In genomic region chr2:111256628-111257027, GRCh38 we compare ENCODE assay signal across 6 cellular contexts.
DNase-seq lines count a peak whose midpoint lies in the region; ATAC-seq, FAIRE-seq and TF ChIP-seq lines count a peak whose summit lies in the region.
"Not testable (repeated sequence)": the region's sequence is repeated elsewhere in the genome, so short reads cannot be mapped to it uniquely, and the experiment has no call there.

No MANE protein-coding gene starts in this region.

- FAIRE-seq in A204.1 (lab: Jason Lieb, UNC) = peak; percentile 80
- not testable (repeated sequence) for FAIRE-seq in GM12878 (lab: Jason Lieb, UNC)
- peak; percentile 41 for FAIRE-seq in endometrium (lab: Jason Lieb, UNC)

- not testable (repeated sequence) for H4K20me1 ChIP-seq in GM12878 (ENCODE audit: control insufficient read depth, insufficient read depth)

- in situ Hi-C loops in GM12878 (cut with MboI) = not testable (repeated sequence)

- not testable (repeated sequence) for H3K36me3 Mint-ChIP-seq in activated T-helper 17 cell treated with anti-CD3 and anti-CD28 coated beads, Interleukin-2, amount 50 U/mL, for 72 hours (ENCODE audit: low read depth); natural killer cell

- CTCF ChIA-PET in GM12878 (lab: Yijun Ruan, JAX) = not testable (repeated sequence)

- H3K4me2 ChIP-seq in GM12878 (ENCODE audit: control insufficient read depth, insufficient read depth) = not testable (repeated sequence)

- intact Hi-C loops in GM12878 (cut with micrococcal nuclease; ENCODE audit: unreplicated experiment); natural killer cell (cut with micrococcal nuclease): not testable (repeated sequence)

- H3K9me3 Mint-ChIP-seq in activated T-helper 17 cell treated with anti-CD3 and anti-CD28 coated beads, Interleukin-2, amount 50 U/mL, for 72 hours; natural killer cell: not testable (repeated sequence)
- H3K9me3 Mint-ChIP-seq in stimulated activated naive CD8-positive, alpha-beta T cell treated with anti-CD3 and anti-CD28 coated beads, Interleukin-15, amount 100 ng/mL, for 72 hours = peaks cover 9 to 12% of the 10 kb centered on the region in 2 donors

- POLR2A ChIA-PET in GM12878 (lab: Charles Lee) = not testable (repeated sequence)

- not testable (repeated sequence) for TF ChIP-seq POLR2A in GM12878 (IDR thresholded peaks at IDR 0.05; ENCODE audit: low read depth, low read length)

- not testable (repeated sequence) for H3K4me3 ChIP-seq in GM12878

- H3K27ac ChIP-seq in GM12878 (ENCODE audit: control insufficient read depth, insufficient read depth) = not testable (repeated sequence)

- SMC1A ChIA-PET in GM12878 (lab: Charles Lee; ENCODE audit: uncharacterized antibody, unreplicated experiment) = not testable (repeated sequence)

- H3K27ac Mint-ChIP-seq in activated T-helper 17 cell treated with anti-CD3 and anti-CD28 coated beads, Interleukin-2, amount 50 U/mL, for 72 hours; natural killer cell; stimulated activated naive CD8-positive, alpha-beta T cell treated with anti-CD3 and anti-CD28 coated beads, Interleukin-15, amount 100 ng/mL, for 72 hours: not testable (repeated sequence)

- H3K36me3 ChIP-seq in GM12878 (ENCODE audit: control insufficient read depth in 2 of 2, insufficient read depth in 2 of 2, low read length in 1 of 2) = not testable (repeated sequence)

- not testable (repeated sequence) for TF ChIP-seq RAD21 in GM12878 (IDR thresholded peaks at IDR 0.05; ENCODE audit: insufficient read depth, low read depth, low read length)

- not testable (repeated sequence) for H3K4me3 Mint-ChIP-seq in activated T-helper 17 cell treated with anti-CD3 and anti-CD28 coated beads, Interleukin-2, amount 50 U/mL, for 72 hours; natural killer cell; stimulated activated naive CD8-positive, alpha-beta T cell treated with anti-CD3 and anti-CD28 coated beads, Interleukin-15, amount 100 ng/mL, for 72 hours

- not testable (repeated sequence) for TF ChIP-seq EP300 in GM12878 (IDR thresholded peaks at IDR 0.05; ENCODE audit: borderline replicate concordance in 1 of 2, control insufficient read depth in 1 of 2, low read depth in 2 of 2, low read length in 2 of 2)

- H3K4me1 ChIP-seq in GM12878 (ENCODE audit: control insufficient read depth, insufficient read depth, low read length) = not testable (repeated sequence)

- not testable (repeated sequence) for TF ChIP-seq CTCF in GM12878 (IDR thresholded peaks at IDR 0.05 in 2 of 3, conservative IDR thresholded peaks at IDR 0.05 in 1 of 3; ENCODE audit: control insufficient read depth in 2 of 3, extremely low read depth in 1 of 3, insufficient read depth in 1 of 3, low read depth in 3 of 3, low read length in 3 of 3); natural killer cell (IDR thresholded peaks at IDR 0.05)

- no CpG with 5 or more reads among the region's 1 CpG for WGBS in GM12878 (ENCODE audit: insufficient coverage, insufficient replicate concordance, low lambda C conversion rate, missing lambda C conversion rate)

- peak; percentile 48 for ATAC-seq in activated T-helper 17 cell treated with anti-CD3 and anti-CD28 coated beads, Interleukin-2, amount 50 U/mL, for 72 hours (replicated peaks)
- ATAC-seq in GM12878 = peak; percentile 65
- peak in 2 of 3 donors; percentile 33 to 34 for ATAC-seq in natural killer cell
- peak; percentile 42 for ATAC-seq in stimulated activated naive CD8-positive, alpha-beta T cell treated with anti-CD3 and anti-CD28 coated beads, Interleukin-15, amount 100 ng/mL, for 72 hours

- not testable (repeated sequence) for H3K27me3 Mint-ChIP-seq in activated T-helper 17 cell treated with anti-CD3 and anti-CD28 coated beads, Interleukin-2, amount 50 U/mL, for 72 hours; natural killer cell (ENCODE audit: low read depth in 2 of 2); stimulated activated naive CD8-positive, alpha-beta T cell treated with anti-CD3 and anti-CD28 coated beads, Interleukin-15, amount 100 ng/mL, for 72 hours

- H3K4me1 Mint-ChIP-seq in activated T-helper 17 cell treated with anti-CD3 and anti-CD28 coated beads, Interleukin-2, amount 50 U/mL, for 72 hours = not testable (repeated sequence)
- peaks cover 14 to 19% of the 10 kb centered on the region in 2 donors for H3K4me1 Mint-ChIP-seq in natural killer cell
- peaks cover 11% of the 10 kb centered on the region for H3K4me1 Mint-ChIP-seq in stimulated activated naive CD8-positive, alpha-beta T cell treated with anti-CD3 and anti-CD28 coated beads, Interleukin-15, amount 100 ng/mL, for 72 hours

- not testable (repeated sequence) for BruUV-seq in GM12878 (replicated peaks; lab: Mats Ljungman, UMichigan)

- not testable (repeated sequence) for H2AFZ ChIP-seq in GM12878 (ENCODE audit: control insufficient read depth, low read depth, low read length)

- not testable (repeated sequence) for H3K79me2 ChIP-seq in GM12878 (ENCODE audit: control insufficient read depth, insufficient read depth, low read length)

- H3K9me3 ChIP-seq in GM12878 (replicated peaks; ENCODE audit: control insufficient read depth, insufficient read depth, low read length) = not testable (repeated sequence)

- not testable (repeated sequence) for H3K27me3 ChIP-seq in GM12878 (replicated peaks in 1 of 2; ENCODE audit: control insufficient read depth in 2 of 2, insufficient read depth in 2 of 2, low read length in 1 of 2)

- not testable (repeated sequence) for DNase-seq in GM12878 (ENCODE audit: low read depth, low spot score); natural killer cell; stimulated activated naive CD8-positive, alpha-beta T cell treated with anti-CD3 and anti-CD28 coated beads, Interleukin-15, amount 100 ng/mL, for 72 hours

- RAD21 ChIA-PET in GM12878 (lab: Charles Lee; ENCODE audit: unreplicated experiment) = not testable (repeated sequence)

- not testable (repeated sequence) for H3K9ac ChIP-seq in GM12878 (ENCODE audit: control insufficient read depth, insufficient read depth, low read length)
